In genomic region chr4:48851651-48852050, GRCh38 we compare ENCODE assay signal across 15 cellular contexts. TPM values are rescaled to one million over a fixed set of nuclear protein-coding genes. Genes with fewer than 3 reads are reported as not detected.
DNase-seq lines count a peak whose midpoint lies in the region; ATAC-seq and TF ChIP-seq lines count a peak whose summit lies in the region.
"Had no signal": no experiment of that assay in that cellular context is flagged by ENCODE, and none has a peak within 500 bp of the region (broad histone marks: within the 10 kb centered on the region; RNA-seq: fewer than 3 reads in every experiment).

No MANE protein-coding gene starts in this region.

- peaks cover 28% of the 10 kb centered on the region for H3K4me1 Mint-ChIP-seq in activated naive CD4-positive, alpha-beta T cell treated with anti-CD3 and anti-CD28 coated beads for 36 hours (ENCODE audit: low read depth)
- no peaks in the 10 kb centered on the region for H3K4me1 Mint-ChIP-seq in activated T-helper 17 cell treated with anti-CD3 and anti-CD28 coated beads, Interleukin-2, amount 50 U/mL, for 72 hours
- H3K4me1 Mint-ChIP-seq: GM23338 had no signal

- TF ChIP-seq CTCF in mucosa of descending colon (IDR thresholded peaks at IDR 0.05) = no peak

- ATAC-seq in activated T-helper 17 cell treated with anti-CD3 and anti-CD28 coated beads, Interleukin-2, amount 50 U/mL, for 72 hours (replicated peaks) = peak; percentile 83
- ATAC-seq in mucosa of descending colon = peak; percentile 23
- ATAC-seq: GM23338 had no signal

- peaks cover 29% of the 10 kb centered on the region for H3K36me3 Mint-ChIP-seq in activated naive CD4-positive, alpha-beta T cell treated with anti-CD3 and anti-CD28 coated beads for 36 hours (ENCODE audit: low read depth)
- H3K36me3 Mint-ChIP-seq in activated T-helper 17 cell treated with anti-CD3 and anti-CD28 coated beads, Interleukin-2, amount 50 U/mL, for 72 hours (ENCODE audit: low read depth) = peaks cover 88% of the 10 kb centered on the region

- H3K4me1 ChIP-seq in mucosa of descending colon (ENCODE audit: low read depth) = no peaks in the 10 kb centered on the region

- no peak overlapping the region for H3K4me3 ChIP-seq in mucosa of descending colon
- H3K4me3 ChIP-seq: GM23338 had no signal

- peak overlapping the region; percentile 10 for H3K27ac Mint-ChIP-seq in activated naive CD4-positive, alpha-beta T cell treated with anti-CD3 and anti-CD28 coated beads for 36 hours
- H3K27ac Mint-ChIP-seq in activated T-helper 17 cell treated with anti-CD3 and anti-CD28 coated beads, Interleukin-2, amount 50 U/mL, for 72 hours = peak overlapping the region; percentile 54
- H3K27ac Mint-ChIP-seq: GM23338 had no signal

- intact Hi-C loops in activated naive CD4-positive, alpha-beta T cell treated with anti-CD3 and anti-CD28 coated beads for 36 hours (cut with micrococcal nuclease) = loop anchor here (1.0 to 2.0 kb wide), 3 partner anchors 13 to 57 kb away; partner anchors contain the start of gene OCIAD1
- intact Hi-C loops in mucosa of descending colon (cut with DNase I, micrococcal nuclease) = no loop called here

- no peaks in the 10 kb centered on the region for H3K36me3 ChIP-seq in mucosa of descending colon (ENCODE audit: low read depth)

- peaks cover 1% of the 10 kb centered on the region for H3K9me3 Mint-ChIP-seq in activated naive CD4-positive, alpha-beta T cell treated with anti-CD3 and anti-CD28 coated beads for 36 hours
- H3K9me3 Mint-ChIP-seq in activated T-helper 17 cell treated with anti-CD3 and anti-CD28 coated beads, Interleukin-2, amount 50 U/mL, for 72 hours = no peaks in the 10 kb centered on the region
- H3K9me3 Mint-ChIP-seq: GM23338 had no signal

- DNase-seq in activated naive CD4-positive, alpha-beta T cell treated with anti-CD3 and anti-CD28 coated beads for 36 hours = no peak
- no peak for DNase-seq in activated naive CD4-positive, alpha-beta T cell treated with anti-CD3 and anti-CD28 coated beads, Interleukin-2, amount 50 U/mL, for 16 hours
- DNase-seq in MV-4-11 (lab: John Stamatoyannopoulos, UW) (peak; percentile 5), mucosa of descending colon (no peak), iPS-NIHi7 (ENCODE audit: extremely low spot score) (no peak), pons (ENCODE audit: low spot score) (no peak), hippocampal formation (lab: John Stamatoyannopoulos, UW) (no peak)
- DNase-seq: GF-D8; NCI-H1092 treated with DMSO at 0.1 percent for 48 hours; NCI-H1694; NCI-H345; NCI-H526 treated with DMSO at 0.1 percent for 48 hours; NK-92 treated with Interleukin-12 subunit alpha and Interleukin-12 subunit beta, amount 100 ng/mL, for 24 hours had no signal

- H3K27me3 Mint-ChIP-seq in activated naive CD4-positive, alpha-beta T cell treated with anti-CD3 and anti-CD28 coated beads for 36 hours (ENCODE audit: low read depth) = no peaks in the 10 kb centered on the region
- H3K27me3 Mint-ChIP-seq in activated T-helper 17 cell treated with anti-CD3 and anti-CD28 coated beads, Interleukin-2, amount 50 U/mL, for 72 hours = no peaks in the 10 kb centered on the region

- no peaks in the 10 kb centered on the region for H3K9me3 ChIP-seq in mucosa of descending colon

- H3K4me3 Mint-ChIP-seq in activated naive CD4-positive, alpha-beta T cell treated with anti-CD3 and anti-CD28 coated beads for 36 hours = no peak overlapping the region
- H3K4me3 Mint-ChIP-seq in activated T-helper 17 cell treated with anti-CD3 and anti-CD28 coated beads, Interleukin-2, amount 50 U/mL, for 72 hours = no peak overlapping the region
- H3K4me3 Mint-ChIP-seq: GM23338 had no signal

- CTCF ChIA-PET in activated naive CD4-positive, alpha-beta T cell treated with anti-CD3 and anti-CD28 coated beads for 36 hours (lab: Charles Lee) = interaction anchor here (0.7 to 1.8 kb wide), 2 partner anchors 12 to 93 kb away, joined by 4 to 7 read pairs; no protein-coding TSS in a partner anchor

RNA-seq across cellular contexts. Expression of gene OCIAD1, which starts 20.8 kb away (rescaled TPM):
- 10 to 100 TPM; 91.9 to 99.0 TPM for total RNA-seq in activated naive CD4-positive, alpha-beta T cell treated with anti-CD3 and anti-CD28 coated beads for 36 hours
- 100 to 1,000 TPM; 100 to 104 TPM for total RNA-seq in activated T-helper 17 cell treated with anti-CD3 and anti-CD28 coated beads, Interleukin-2, amount 50 U/mL, for 72 hours
- 100 to 1,000 TPM; 119 to 150 (median 133) TPM for total RNA-seq in mucosa of descending colon

RNA-seq across cellular contexts. Expression of gene OCIAD2, which starts 54.9 kb away (rescaled TPM):
- total RNA-seq in activated naive CD4-positive, alpha-beta T cell treated with anti-CD3 and anti-CD28 coated beads for 36 hours = 10 to 100 TPM; 59.7 to 76.9 TPM
- 10 to 100 TPM; 41.9 to 71.1 TPM for total RNA-seq in activated T-helper 17 cell treated with anti-CD3 and anti-CD28 coated beads, Interleukin-2, amount 50 U/mL, for 72 hours
- 100 to 1,000 TPM in 1 of 3 donors, 10 to 100 TPM in 2; 34.0 to 110 (median 67.1) TPM for total RNA-seq in mucosa of descending colon
